In the genomic region with DNA sequence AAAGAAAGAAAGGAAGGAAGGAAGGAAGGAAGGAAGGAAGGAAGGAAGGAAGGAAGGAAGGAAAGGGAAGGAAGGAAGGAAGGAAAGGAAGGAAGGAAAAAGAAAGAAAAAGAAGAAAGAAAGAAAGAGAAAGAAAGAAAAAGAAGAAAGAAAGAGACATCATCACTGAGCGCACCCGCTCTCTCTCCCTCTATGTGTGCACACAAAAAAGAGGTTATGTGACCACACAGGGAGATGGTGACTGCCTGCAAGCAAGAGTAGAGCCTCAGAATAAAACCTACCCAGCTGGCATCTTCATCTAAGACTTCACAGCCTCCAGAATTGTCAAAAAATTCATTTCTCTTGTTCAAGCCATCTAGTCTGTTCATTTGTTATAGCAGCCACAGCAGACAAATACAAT, we compare ENCODE assay signal across 2 cellular contexts.
A peak's percentile ranks its signal among the peaks of the same experiment; 100 is the strongest.
TF ChIP-seq lines count a peak whose summit lies in the region.

No MANE protein-coding gene starts in this region.

TF ChIP-seq in HepG2, 621 proteins besides CTCF, POLR2A, EP300 and RAD21:
- TF ChIP-seq SP1 (IDR thresholded peaks at IDR 0.05): no peak
- TF ChIP-seq SP1 (CRISPR knock-in tag; IDR thresholded peaks at IDR 0.05): no peak
- peak; percentile 12 for TF ChIP-seq HNRNPK (IDR thresholded peaks at IDR 0.05; ENCODE audit: low read depth, low read length, poor library complexity, severe bottlenecking)
TF ChIP-seq in HepG2: peak in this region for 1.

TF ChIP-seq in H1, 55 proteins besides CTCF, POLR2A, EP300 and RAD21:
- TF ChIP-seq E2F6 (IDR thresholded peaks at IDR 0.05) (no peak), SP4 (IDR thresholded peaks at IDR 0.05; ENCODE audit: low read length) (no peak), TEAD4 (IDR thresholded peaks at IDR 0.05; ENCODE audit: low read depth, low read length) (no peak), PHF8 (conservative IDR thresholded peaks at IDR 0.05; ENCODE audit: low read depth, low read length) (no peak), SIN3A (conservative IDR thresholded peaks at IDR 0.05 in 1 of 2, IDR thresholded peaks at IDR 0.05 in 1 of 2; ENCODE audit: low read depth in 1 of 2, low read length in 2 of 2) (no peak), HDAC2 (IDR thresholded peaks at IDR 0.05; ENCODE audit: borderline replicate concordance in 1 of 2, low read depth in 2 of 2, low read length in 2 of 2) (no peak), EZH2 (IDR thresholded peaks at IDR 0.05; ENCODE audit: low read depth, low read length, severe bottlenecking) (no peak), USF2 (IDR thresholded peaks at IDR 0.05; ENCODE audit: low read length) (no peak), TAF7 (optimal IDR thresholded peaks at IDR 0.05; ENCODE audit: borderline replicate concordance, low read depth, low read length) (no peak), SRF (IDR thresholded peaks at IDR 0.05; ENCODE audit: low read depth, low read length) (no peak), JUND (IDR thresholded peaks at IDR 0.05; ENCODE audit: low read length) (no peak), MAX (IDR thresholded peaks at IDR 0.05) (no peak), HDAC6 (IDR thresholded peaks at IDR 0.05; ENCODE audit: low read depth, low read length) (no peak), ZNF274 (IDR thresholded peaks at IDR 0.05; ENCODE audit: borderline replicate concordance, extremely low read depth, low read length) (no peak)
